In genomic region chr2:27050281-27050995, GRCh38 we compare ENCODE assay signal across 8 cellular contexts. TPM values are rescaled to one million over a fixed set of nuclear protein-coding genes. Genes with fewer than 3 reads are reported as not detected.
A peak's percentile ranks its signal among the peaks of the same experiment; 100 is the strongest.
DNase-seq lines count a peak whose midpoint lies in the region; FAIRE-seq and TF ChIP-seq lines count a peak whose summit lies in the region.

No MANE protein-coding gene starts in this region.

- peak overlapping the region; percentile 88 for H3K4me2 ChIP-seq in neural progenitor cell

- H3K9me3 ChIP-seq in neural progenitor cell (ENCODE audit: low read depth) (no peaks in the 10 kb centered on the region), stomach smooth muscle (ENCODE audit: control insufficient read depth in 2 of 2, low read length in 2 of 2) (no peaks in the 10 kb centered on the region)

- H3K27me3 Mint-ChIP-seq in neural progenitor cell (ENCODE audit: insufficient read depth, low read depth), result peaks cover 20% of the 10 kb centered on the region

- H3K4me3 Mint-ChIP-seq in neural progenitor cell, result peak overlapping the region; percentile 98

- H3K9me3 Mint-ChIP-seq in neural progenitor cell, result peaks cover 19% of the 10 kb centered on the region

- no peaks in the 10 kb centered on the region for H4K20me1 ChIP-seq in neural progenitor cell (ENCODE audit: low read depth)

- H3K36me3 ChIP-seq in neural progenitor cell (no peaks in the 10 kb centered on the region), stomach smooth muscle (ENCODE audit: control insufficient read depth in 2 of 2, insufficient read depth in 2 of 2, low read length in 2 of 2) (peaks cover 16 to 18% of the 10 kb centered on the region in 2 donors)

- peak overlapping the region; percentile 72 for H3K27ac ChIP-seq in neural progenitor cell
- peak overlapping the region; percentile 75 for H3K27ac ChIP-seq in stomach smooth muscle (ENCODE audit: low read length)

- H3K36me3 Mint-ChIP-seq in neural progenitor cell, result peaks cover 28% of the 10 kb centered on the region

- peak overlapping the region; percentile 100 for H3K27ac Mint-ChIP-seq in neural progenitor cell

- peaks cover 3% of the 10 kb centered on the region for H3K79me2 ChIP-seq in neural progenitor cell (ENCODE audit: low read depth)

- TF ChIP-seq POLR2A in H54 (IDR thresholded peaks at IDR 0.05; ENCODE audit: low read depth, low read length), result peak; percentile 92
- TF ChIP-seq POLR2A in Raji (IDR thresholded peaks at IDR 0.05; ENCODE audit: insufficient read depth, low read depth, low read length), result peak; percentile 84

- FAIRE-seq in H54 (lab: Jason Lieb, UNC), result peak; percentile 78

- H3K4me1 ChIP-seq in neural progenitor cell (peaks cover 5% of the 10 kb centered on the region), stomach smooth muscle (ENCODE audit: control insufficient read depth, insufficient read depth, low read length) (peaks cover 23% of the 10 kb centered on the region)

- H3F3A ChIP-seq in neural progenitor cell (ENCODE audit: low read depth), result peaks cover 34% of the 10 kb centered on the region

- H3K27me3 ChIP-seq in neural progenitor cell (no peaks in the 10 kb centered on the region), stomach smooth muscle (ENCODE audit: control insufficient read depth in 1 of 2, insufficient read depth in 2 of 2, low read length in 2 of 2) (no peaks in the 10 kb centered on the region)

- TF ChIP-seq CTCF in fibroblast of villous mesenchyme (IDR thresholded peaks at IDR 0.05; ENCODE audit: insufficient read depth, low read depth, low read length) (peak; percentile 41), neural progenitor cell (IDR thresholded peaks at IDR 0.05) (peak; percentile 40)

- DNase-seq in ELR (ENCODE audit: low read depth), result peak; percentile 96
- DNase-seq in H54 (ENCODE audit: insufficient read length, low spot score), result peak; percentile 80
- peak; percentile 86 for DNase-seq in LoVo (ENCODE audit: low spot score)
- DNase-seq in activated effector memory CD4-positive, alpha-beta T cell treated with anti-CD3 and anti-CD28 coated beads, Interleukin-2, amount 50 U/mL, for 16 hours, result peak; percentile 96
- DNase-seq in fibroblast of villous mesenchyme (ENCODE audit: low read depth), result peak; percentile 95
- peak; percentile 94 for DNase-seq in neural progenitor cell (ENCODE audit: low spot score)

- H3K9ac ChIP-seq in neural progenitor cell (no peak overlapping the region), stomach smooth muscle (ENCODE audit: low read length in 2 of 2) (peak overlapping the region; percentile 74 to 77)

- peaks cover 32% of the 10 kb centered on the region for H3K4me1 Mint-ChIP-seq in neural progenitor cell

- H2AFZ ChIP-seq in neural progenitor cell (replicated peaks), result peak overlapping the region; percentile 89

- H3K4me3 ChIP-seq in fibroblast of villous mesenchyme (ENCODE audit: low read depth, low read length) (peak overlapping the region; percentile 88), neural progenitor cell (peak overlapping the region; percentile 75), stomach smooth muscle (ENCODE audit: low read length in 2 of 2) (peak overlapping the region; percentile 78 to 97)

RNA-seq across cellular contexts. Expression of gene AGBL5, which starts 1.0 kb away (rescaled TPM):
- total RNA-seq in fibroblast of villous mesenchyme (27.7 and 35.0 TPM in 2 replicates), neural progenitor cell (ENCODE audit: low replicate concordance) (68.3 and 84.7 TPM in 2 replicates)

RNA-seq across cellular contexts. Expression of gene TMEM214, which starts 17.7 kb away (rescaled TPM):
- total RNA-seq in fibroblast of villous mesenchyme (57.7 and 70.4 TPM in 2 replicates), neural progenitor cell (ENCODE audit: low replicate concordance) (18.1 and 26.1 TPM in 2 replicates)

RNA-seq across cellular contexts. Expression of gene OST4, which starts 21.0 kb away (rescaled TPM):
- total RNA-seq in fibroblast of villous mesenchyme, result 239 and 282 TPM in 2 replicates
- total RNA-seq in neural progenitor cell (ENCODE audit: low replicate concordance), result 84.6 and 256 TPM in 2 replicates

RNA-seq across cellular contexts. Expression of gene EMILIN1, which starts 28.0 kb away (rescaled TPM):
- 144 and 160 TPM in 2 replicates for total RNA-seq in fibroblast of villous mesenchyme
- total RNA-seq in neural progenitor cell (ENCODE audit: low replicate concordance), result 0.15 and 5.1 TPM in 2 replicates

RNA-seq across cellular contexts. Expression of gene KHK, which starts 36.1 kb away (rescaled TPM):
- total RNA-seq in fibroblast of villous mesenchyme (0.97 and 1.3 TPM in 2 replicates), neural progenitor cell (ENCODE audit: low replicate concordance) (3.3 and 5.0 TPM in 2 replicates)

Comparison
In these comparisons a context has a peak if more than half of its experiments do, and no peak if none do; other contexts are left out.
1. Peak in every context shown above with its lines: DNase-seq, H3K4me3 ChIP-seq and H3K27ac ChIP-seq.